In genomic region chr1:89631756-89632155, GRCh38 we compare ENCODE assay signal across 1 cellular context.
TF ChIP-seq lines count a peak whose summit lies in the region.

No MANE protein-coding gene starts in this region.

TF ChIP-seq in K562, 482 proteins besides CTCF, POLR2A, EP300 and RAD21 (continued from another document):
- TF ChIP-seq FOXA1 (IDR thresholded peaks at IDR 0.05; ENCODE audit: borderline replicate concordance), result no peak
- TF ChIP-seq PCBP2 (IDR thresholded peaks at IDR 0.05; ENCODE audit: low read depth, low read length, poor library complexity, severe bottlenecking), result no peak
- no peak for TF ChIP-seq RERE (CRISPR knock-in tag; IDR thresholded peaks at IDR 0.05; ENCODE audit: borderline replicate concordance)
- TF ChIP-seq ZNF347 (CRISPR knock-in tag; IDR thresholded peaks at IDR 0.05; ENCODE audit: low read depth), result no peak
- TF ChIP-seq ZFPM2 (CRISPR knock-in tag; IDR thresholded peaks at IDR 0.05), result no peak
- 0 out of 4 replicates have a peak, but pooled peaks of 1 of the 2 experiments have one; percentile 7 for TF ChIP-seq UBTF (IDR thresholded peaks at IDR 0.05; ENCODE audit: borderline replicate concordance in 1 of 2, low read depth in 2 of 2, low read length in 2 of 2)
- TF ChIP-seq CHD7 (IDR thresholded peaks at IDR 0.05; ENCODE audit: low read depth, low read length), result no peak
- no peak for TF ChIP-seq ATF4 (CRISPR knock-in tag; IDR thresholded peaks at IDR 0.05)
- no peak for TF ChIP-seq ZNF12 (CRISPR knock-in tag; IDR thresholded peaks at IDR 0.05)
